Comparison of ENCODE assay signal across 19 cellular contexts in genomic region chr18:39564716-39565115, GRCh38.
DNase-seq lines count a peak whose midpoint lies in the region; TF ChIP-seq lines count a peak whose summit lies in the region.
"Had no signal": no experiment of that assay in that cellular context is flagged by ENCODE, and none has a peak within 500 bp of the region (broad histone marks: within the 10 kb centered on the region; RNA-seq: fewer than 3 reads in every experiment).

No MANE protein-coding gene starts in this region.

- H3K4me1 ChIP-seq in HEK293 (ENCODE audit: control insufficient read depth, insufficient read depth, low read length) = no peaks in the 10 kb centered on the region
- H3K4me1 ChIP-seq in effector memory CD4-positive, alpha-beta T cell (ENCODE audit: control insufficient read depth, insufficient read depth, low read length, poor library complexity, severe bottlenecking) = no peaks in the 10 kb centered on the region
- H3K4me1 ChIP-seq: BE2C had no signal

- no peaks in the 10 kb centered on the region for H3K9me3 ChIP-seq in HEK293 (ENCODE audit: control insufficient read depth, insufficient read depth, low read depth, low read length)
- H3K9me3 ChIP-seq in effector memory CD4-positive, alpha-beta T cell (ENCODE audit: control insufficient read depth, low read length) = no peaks in the 10 kb centered on the region
- H3K9me3 ChIP-seq: BE2C had no signal

- DNase-seq in NCI-H1105 treated with DMSO at 0.1 percent for 48 hours (lab: John Stamatoyannopoulos, UW) = peak; percentile 18
- no peak for DNase-seq in NCI-H1105 (lab: John Stamatoyannopoulos, UW)
- peak; percentile 42 for DNase-seq in NCI-H69 (lab: John Stamatoyannopoulos, UW)
- peak; percentile 54 for DNase-seq in fibroblast of villous mesenchyme (ENCODE audit: low read depth)
- no peak for DNase-seq in effector memory CD4-positive, alpha-beta T cell
- DNase-seq in NCI-H128 (lab: John Stamatoyannopoulos, UW; ENCODE audit: unreplicated experiment) = no peak
- DNase-seq in effector CD8-positive, alpha-beta T cell (lab: John Stamatoyannopoulos, UW) = no peak
- DNase-seq: BE2C; CD4-positive, CD25-positive, alpha-beta regulatory T cell; COR-L47; NCI-H1048; NCI-H187 treated with DMSO at 0.1 percent for 48 hours; NCI-H226; NCI-H526; SIG-M5; T-cell; T-helper 9 cell had no signal

- POLR2A ChIA-PET in HEK293 (lab: Yijun Ruan, JAX) = no interaction called here

- H3K36me3 ChIP-seq in HEK293 (ENCODE audit: control insufficient read depth in 2 of 2, insufficient read depth in 1 of 2, low read length in 2 of 2) = no peaks in the 10 kb centered on the region
- no peaks in the 10 kb centered on the region for H3K36me3 ChIP-seq in effector memory CD4-positive, alpha-beta T cell (ENCODE audit: control insufficient read depth, insufficient read depth, low read length)
- H3K36me3 ChIP-seq: BE2C had no signal

- H3K27me3 ChIP-seq in effector memory CD4-positive, alpha-beta T cell (replicated peaks; ENCODE audit: control insufficient read depth, insufficient read depth, low read length, poor library complexity, severe bottlenecking) = no peaks in the 10 kb centered on the region
- H3K27me3 ChIP-seq: BE2C had no signal

- TF ChIP-seq CTCF in HEK293 (tag by site-specific recombination; IDR thresholded peaks at IDR 0.05) (no peak), fibroblast of villous mesenchyme (IDR thresholded peaks at IDR 0.05; ENCODE audit: insufficient read depth, low read depth, low read length) (no peak)

- CTCF ChIA-PET in HEK293 (lab: Yijun Ruan, JAX) = interaction anchor here (0.7 kb wide), 1 partner anchor 19 kb away, joined by 3 read pairs; no protein-coding TSS in a partner anchor

- H3K27ac ChIP-seq in HEK293 (ENCODE audit: extremely low read depth, low read depth, low read length) = no peak overlapping the region
- no peak overlapping the region for H3K27ac ChIP-seq in effector memory CD4-positive, alpha-beta T cell (ENCODE audit: insufficient read depth, low read length, poor library complexity, severe bottlenecking)
- H3K27ac ChIP-seq: KMS-11 had no signal

- H3K4me3 ChIP-seq in HEK293 (ENCODE audit: low read depth, low read length) (no peak overlapping the region), fibroblast of villous mesenchyme (ENCODE audit: low read depth, low read length) (no peak overlapping the region)
- H3K4me3 ChIP-seq in effector memory CD4-positive, alpha-beta T cell (ENCODE audit: insufficient read depth, low read depth, low read length, poor library complexity, severe bottlenecking) = no peak overlapping the region

TF ChIP-seq in HEK293, 187 proteins besides CTCF, POLR2A, EP300 and RAD21:
- TF ChIP-seq ZNF600 (tag by site-specific recombination; IDR thresholded peaks at IDR 0.05) = no peak
- TF ChIP-seq ZNF174 (tag by site-specific recombination; IDR thresholded peaks at IDR 0.05) = no peak
- TF ChIP-seq TRIM28 (IDR thresholded peaks at IDR 0.05; ENCODE audit: borderline replicate concordance, low read length) = peak; percentile 45; the same call in 1 of the 2 replicates
- no peak for TF ChIP-seq ZBTB8A (tag by site-specific recombination; IDR thresholded peaks at IDR 0.05)
- TF ChIP-seq ZNF449 (tag by site-specific recombination; IDR thresholded peaks at IDR 0.05) = no peak
- no peak for TF ChIP-seq ZNF585B (tag by site-specific recombination; IDR thresholded peaks at IDR 0.05)
- TF ChIP-seq ZNF692 (tag by site-specific recombination; IDR thresholded peaks at IDR 0.05) = no peak
- TF ChIP-seq ZBTB6 (tag by site-specific recombination; IDR thresholded peaks at IDR 0.05) = no peak
- no peak for TF ChIP-seq ZNF488 (tag by site-specific recombination; IDR thresholded peaks at IDR 0.05)
- TF ChIP-seq ZNF354C (tag by site-specific recombination; IDR thresholded peaks at IDR 0.05; ENCODE audit: borderline replicate concordance, low read depth) = no peak
- TF ChIP-seq ZNF416 (tag by site-specific recombination; IDR thresholded peaks at IDR 0.05) = no peak
- no peak for TF ChIP-seq ZNF423 (tag by site-specific recombination; IDR thresholded peaks at IDR 0.05)
- peak; percentile 39; the same call in 1 of the 2 replicates for TF ChIP-seq PRDM6 (tag by site-specific recombination; IDR thresholded peaks at IDR 0.05)

Comparison
In these comparisons a context has a peak if more than half of its experiments do, and no peak if none do; other contexts are left out.
1. DNase-seq: peak in NCI-H1105 treated with DMSO at 0.1 percent for 48 hours (single experiment), NCI-H69 (single experiment) and fibroblast of villous mesenchyme (single experiment); none in NCI-H1105 (single experiment), effector memory CD4-positive, alpha-beta T cell (0 of 3), NCI-H128 (single experiment) and effector CD8-positive, alpha-beta T cell (single experiment).